ENCODE assay signal across 8 cellular contexts in genomic region chr18:158128-159036, GRCh38. TPM values are rescaled to one million over a fixed set of nuclear protein-coding genes. Genes with fewer than 3 reads are reported as not detected.
DNase-seq lines count a peak whose midpoint lies in the region; ATAC-seq and TF ChIP-seq lines count a peak whose summit lies in the region.

Gene USP14, plus strand, starts transcription at chr18:158557. Its CDS starts 142 bp downstream, at chr18:158699.

- peaks cover 4% of the 10 kb centered on the region for H3K4me1 ChIP-seq in colonic mucosa

- peak within 1 kb of the TSS; percentile 66 to 89 for H3K9ac ChIP-seq in colonic mucosa (ENCODE audit: low read depth in 2 of 2, low read length in 2 of 2)

- H3K4me3 Mint-ChIP-seq in activated CD4-positive, alpha-beta T cell treated with anti-CD3 and anti-CD28 coated beads, Interleukin-2, amount 10 ng/mL, durations not matched to agents 24 days and 14 days: peak within 1 kb of the TSS; percentile 96

- H3K4me1 Mint-ChIP-seq in activated CD4-positive, alpha-beta T cell treated with anti-CD3 and anti-CD28 coated beads, Interleukin-2, amount 10 ng/mL, durations not matched to agents 24 days and 14 days: peaks cover 16% of the 10 kb centered on the region

- no peaks in the 10 kb centered on the region for H3K27me3 ChIP-seq in colonic mucosa
- no peaks in the 10 kb centered on the region for H3K27me3 ChIP-seq in layer of hippocampus (ENCODE audit: control insufficient read depth, insufficient read depth, low read length)

- H3K9me3 ChIP-seq in colonic mucosa: no peaks in the 10 kb centered on the region

- peaks cover 7% of the 10 kb centered on the region for H3K36me3 Mint-ChIP-seq in activated CD4-positive, alpha-beta T cell treated with anti-CD3 and anti-CD28 coated beads, Interleukin-2, amount 10 ng/mL, durations not matched to agents 24 days and 14 days (ENCODE audit: low read depth)

- no peaks in the 10 kb centered on the region for H3K27me3 Mint-ChIP-seq in activated CD4-positive, alpha-beta T cell treated with anti-CD3 and anti-CD28 coated beads, Interleukin-2, amount 10 ng/mL, durations not matched to agents 24 days and 14 days

- no peak for TF ChIP-seq CTCF in colonic mucosa (IDR thresholded peaks at IDR 0.05)

- no peaks in the 10 kb centered on the region for H3K36me3 ChIP-seq in colonic mucosa

- peak; percentile 58 to 97 (median 91) for DNase-seq in C1 segment of cervical spinal cord (lab: John Stamatoyannopoulos, UW)
- peak; percentile 80 for DNase-seq in NCI-H526 treated with DMSO at 0.1 percent for 48 hours (lab: John Stamatoyannopoulos, UW)
- DNase-seq in activated CD4-positive, alpha-beta T cell treated with anti-CD3 and anti-CD28 coated beads, Interleukin-2, amount 10 ng/mL, durations not matched to agents 24 days and 14 days: peak; percentile 99
- DNase-seq in colonic mucosa: peak; percentile 98
- peak; percentile 88 to 99 (median 97) for DNase-seq in stimulated activated CD4-positive, alpha-beta T cell treated with anti-CD3 and anti-CD28 coated beads, Interleukin-1b, Interleukin-23, amount 100 ng/mL, for 24 hours (ENCODE audit: low read depth in 4 of 4, low spot score in 1 of 4)

- peak within 1 kb of the TSS; percentile 81 for H3K4me3 ChIP-seq in colonic mucosa

- ATAC-seq in GM19351 (IDR thresholded peaks at IDR 0.05; ENCODE audit: unreplicated experiment) (peak; percentile 90), HG03520 (IDR thresholded peaks at IDR 0.05; ENCODE audit: unreplicated experiment) (peak; percentile 90)

- H3K27ac ChIP-seq in colonic mucosa: peak within 1 kb of the TSS; percentile 73
- peak within 1 kb of the TSS; percentile 81 for H3K27ac ChIP-seq in layer of hippocampus (ENCODE audit: low read depth, low read length)

- peak within 1 kb of the TSS; percentile 93 for H3K27ac Mint-ChIP-seq in activated CD4-positive, alpha-beta T cell treated with anti-CD3 and anti-CD28 coated beads, Interleukin-2, amount 10 ng/mL, durations not matched to agents 24 days and 14 days

- intact Hi-C loops in activated CD4-positive, alpha-beta T cell treated with anti-CD3 and anti-CD28 coated beads, Interleukin-2, amount 10 ng/mL, durations not matched to agents 24 days and 14 days (cut with micrococcal nuclease): loop anchor here (1.0 to 5.0 kb wide), 2 partner anchors 110 to 654 kb away; partner anchors contain the start of genes THOC1 and YES1
- intact Hi-C loops in colonic mucosa (cut with DNase I): no loop called here

- no peaks in the 10 kb centered on the region for H3K9me3 Mint-ChIP-seq in activated CD4-positive, alpha-beta T cell treated with anti-CD3 and anti-CD28 coated beads, Interleukin-2, amount 10 ng/mL, durations not matched to agents 24 days and 14 days

RNA-seq across cellular contexts. Expression of gene USP14, which starts in this region (rescaled TPM):
- total RNA-seq in activated CD4-positive, alpha-beta T cell treated with anti-CD3 and anti-CD28 coated beads, Interleukin-2, amount 10 ng/mL, durations not matched to agents 24 days and 14 days: 97.9 and 103 TPM in 2 replicates
- total RNA-seq in colonic mucosa: 10 to 100 TPM; 36.0 to 55.9 TPM

Comparison
In these comparisons a context has a peak if more than half of its experiments do, and no peak if none do; other contexts are left out.
1. Peak in every context shown above with its lines: DNase-seq, ATAC-seq, H3K4me3 ChIP-seq and H3K27ac ChIP-seq.